Comparison of ENCODE assay signal across 1 cellular context in genomic region chr5:43193171-43193951, GRCh38.
TF ChIP-seq lines count a peak whose summit lies in the region.

No MANE protein-coding gene starts in this region.

TF ChIP-seq in HEK293, 187 proteins besides CTCF, POLR2A, EP300 and RAD21 (continued from another document and continues in another):
- 0 out of 2 replicates have a peak, but pooled peaks have one; percentile 16 for TF ChIP-seq ZNF184 (tag by site-specific recombination; IDR thresholded peaks at IDR 0.05)
- TF ChIP-seq KLF16 (tag by site-specific recombination; IDR thresholded peaks at IDR 0.05) = no peak
- TF ChIP-seq SP2 (tag by site-specific recombination; IDR thresholded peaks at IDR 0.05) = peak; percentile 73
- TF ChIP-seq ZNF335 (tag by site-specific recombination; conservative IDR thresholded peaks at IDR 0.05) = peak; percentile 60
- TF ChIP-seq ZFP69B (tag by site-specific recombination; IDR thresholded peaks at IDR 0.05) = peak; percentile 79
- TF ChIP-seq ZNF549 (tag by site-specific recombination; IDR thresholded peaks at IDR 0.05) = no peak
- peak; percentile 72 for TF ChIP-seq SP7 (tag by site-specific recombination; IDR thresholded peaks at IDR 0.05)
- TF ChIP-seq TCF7L2 (IDR thresholded peaks at IDR 0.05; ENCODE audit: borderline replicate concordance, low read depth, low read length) = no peak
- TF ChIP-seq GLI4 (tag by site-specific recombination; IDR thresholded peaks at IDR 0.05) = peak; percentile 58; the same call in 1 of the 2 replicates
- peak; percentile 72 for TF ChIP-seq ZEB2 (tag by site-specific recombination; IDR thresholded peaks at IDR 0.05)
- peak; percentile 46; the same call in 1 of the 2 replicates for TF ChIP-seq BCL11B (tag by site-specific recombination; IDR thresholded peaks at IDR 0.05; ENCODE audit: low read depth)
- TF ChIP-seq ZNF354C (tag by site-specific recombination; IDR thresholded peaks at IDR 0.05; ENCODE audit: borderline replicate concordance, low read depth) = no peak
- TF ChIP-seq ZNF391 (tag by site-specific recombination; IDR thresholded peaks at IDR 0.05; ENCODE audit: borderline replicate concordance, low read depth) = peak; percentile 93
- TF ChIP-seq ZNF629 (tag by site-specific recombination; IDR thresholded peaks at IDR 0.05) = peak; percentile 58
- TF ChIP-seq SCRT1 (tag by site-specific recombination; IDR thresholded peaks at IDR 0.05; ENCODE audit: borderline replicate concordance) = 0 out of 2 replicates have a peak, but pooled peaks have one; percentile 9
- peak; percentile 46; the same call in 1 of the 2 replicates for TF ChIP-seq ZNF133 (tag by site-specific recombination; IDR thresholded peaks at IDR 0.05)
- TF ChIP-seq ZBTB7A (tag by site-specific recombination; IDR thresholded peaks at IDR 0.05; ENCODE audit: low read depth) = no peak
- no peak for TF ChIP-seq ZBTB8A (tag by site-specific recombination; IDR thresholded peaks at IDR 0.05)
- no peak for TF ChIP-seq ZIC2 (tag by site-specific recombination; IDR thresholded peaks at IDR 0.05)
- no peak for TF ChIP-seq ZNF561 (tag by site-specific recombination; IDR thresholded peaks at IDR 0.05; ENCODE audit: borderline replicate concordance)
- 0 out of 2 replicates have a peak, but pooled peaks have one; percentile 17 for TF ChIP-seq ZNF138 (tag by site-specific recombination; IDR thresholded peaks at IDR 0.05; ENCODE audit: borderline replicate concordance)
- TF ChIP-seq HOXA7 (CRISPR knock-in tag; IDR thresholded peaks at IDR 0.05; ENCODE audit: borderline replicate concordance) = no peak
- TF ChIP-seq, protein P1, sequence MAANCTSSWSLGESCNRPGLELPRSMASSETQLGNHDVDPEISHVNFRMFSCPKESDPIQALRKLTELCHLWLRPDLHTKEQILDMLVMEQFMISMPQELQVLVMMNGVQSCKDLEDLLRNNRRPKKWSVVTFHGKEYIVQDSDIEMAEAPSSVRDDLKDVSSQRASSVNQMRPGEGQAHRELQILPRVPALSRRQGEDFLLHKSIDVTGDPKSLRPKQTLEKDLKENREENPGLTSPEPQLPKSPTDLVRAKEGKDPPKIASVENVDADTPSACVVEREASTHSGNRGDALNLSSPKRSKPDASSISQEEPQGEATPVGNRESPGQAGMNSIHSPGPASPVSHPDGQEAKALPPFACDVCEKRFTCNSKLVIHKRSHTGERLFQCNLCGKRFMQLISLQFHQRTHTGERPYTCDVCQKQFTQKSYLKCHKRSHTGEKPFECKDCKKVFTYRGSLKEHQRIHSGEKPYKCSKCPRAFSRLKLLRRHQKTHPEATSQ (tag by site-specific recombination; IDR thresholded peaks at IDR 0.05) = peak; percentile 53; the same call in 1 of the 2 replicates
- peak; percentile 33; the same call in 1 of the 2 replicates for TF ChIP-seq GFI1B (tag by site-specific recombination; IDR thresholded peaks at IDR 0.05)
- peak; percentile 64 for TF ChIP-seq BCL6B (tag by site-specific recombination; IDR thresholded peaks at IDR 0.05)
- TF ChIP-seq, protein P2, sequence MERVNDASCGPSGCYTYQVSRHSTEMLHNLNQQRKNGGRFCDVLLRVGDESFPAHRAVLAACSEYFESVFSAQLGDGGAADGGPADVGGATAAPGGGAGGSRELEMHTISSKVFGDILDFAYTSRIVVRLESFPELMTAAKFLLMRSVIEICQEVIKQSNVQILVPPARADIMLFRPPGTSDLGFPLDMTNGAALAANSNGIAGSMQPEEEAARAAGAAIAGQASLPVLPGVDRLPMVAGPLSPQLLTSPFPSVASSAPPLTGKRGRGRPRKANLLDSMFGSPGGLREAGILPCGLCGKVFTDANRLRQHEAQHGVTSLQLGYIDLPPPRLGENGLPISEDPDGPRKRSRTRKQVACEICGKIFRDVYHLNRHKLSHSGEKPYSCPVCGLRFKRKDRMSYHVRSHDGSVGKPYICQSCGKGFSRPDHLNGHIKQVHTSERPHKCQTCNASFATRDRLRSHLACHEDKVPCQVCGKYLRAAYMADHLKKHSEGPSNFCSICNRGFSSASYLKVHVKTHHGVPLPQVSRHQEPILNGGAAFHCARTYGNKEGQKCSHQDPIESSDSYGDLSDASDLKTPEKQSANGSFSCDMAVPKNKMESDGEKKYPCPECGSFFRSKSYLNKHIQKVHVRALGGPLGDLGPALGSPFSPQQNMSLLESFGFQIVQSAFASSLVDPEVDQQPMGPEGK (tag by site-specific recombination; IDR thresholded peaks at IDR 0.05) = peak; percentile 90
- TF ChIP-seq, protein P3, sequence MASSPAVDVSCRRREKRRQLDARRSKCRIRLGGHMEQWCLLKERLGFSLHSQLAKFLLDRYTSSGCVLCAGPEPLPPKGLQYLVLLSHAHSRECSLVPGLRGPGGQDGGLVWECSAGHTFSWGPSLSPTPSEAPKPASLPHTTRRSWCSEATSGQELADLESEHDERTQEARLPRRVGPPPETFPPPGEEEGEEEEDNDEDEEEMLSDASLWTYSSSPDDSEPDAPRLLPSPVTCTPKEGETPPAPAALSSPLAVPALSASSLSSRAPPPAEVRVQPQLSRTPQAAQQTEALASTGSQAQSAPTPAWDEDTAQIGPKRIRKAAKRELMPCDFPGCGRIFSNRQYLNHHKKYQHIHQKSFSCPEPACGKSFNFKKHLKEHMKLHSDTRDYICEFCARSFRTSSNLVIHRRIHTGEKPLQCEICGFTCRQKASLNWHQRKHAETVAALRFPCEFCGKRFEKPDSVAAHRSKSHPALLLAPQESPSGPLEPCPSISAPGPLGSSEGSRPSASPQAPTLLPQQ (tag by site-specific recombination; IDR thresholded peaks at IDR 0.05) = peak; percentile 72
- peak; percentile 73 for TF ChIP-seq YY2 (tag by site-specific recombination; IDR thresholded peaks at IDR 0.05)
- TF ChIP-seq ZNF596 (tag by site-specific recombination; IDR thresholded peaks at IDR 0.05) = no peak
- TF ChIP-seq, protein P4, sequence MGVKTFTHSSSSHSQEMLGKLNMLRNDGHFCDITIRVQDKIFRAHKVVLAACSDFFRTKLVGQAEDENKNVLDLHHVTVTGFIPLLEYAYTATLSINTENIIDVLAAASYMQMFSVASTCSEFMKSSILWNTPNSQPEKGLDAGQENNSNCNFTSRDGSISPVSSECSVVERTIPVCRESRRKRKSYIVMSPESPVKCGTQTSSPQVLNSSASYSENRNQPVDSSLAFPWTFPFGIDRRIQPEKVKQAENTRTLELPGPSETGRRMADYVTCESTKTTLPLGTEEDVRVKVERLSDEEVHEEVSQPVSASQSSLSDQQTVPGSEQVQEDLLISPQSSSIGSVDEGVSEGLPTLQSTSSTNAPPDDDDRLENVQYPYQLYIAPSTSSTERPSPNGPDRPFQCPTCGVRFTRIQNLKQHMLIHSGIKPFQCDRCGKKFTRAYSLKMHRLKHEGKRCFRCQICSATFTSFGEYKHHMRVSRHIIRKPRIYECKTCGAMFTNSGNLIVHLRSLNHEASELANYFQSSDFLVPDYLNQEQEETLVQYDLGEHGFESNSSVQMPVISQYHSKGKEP (tag by site-specific recombination; IDR thresholded peaks at IDR 0.05) = no peak
- TF ChIP-seq INSM2 (tag by site-specific recombination; IDR thresholded peaks at IDR 0.05) = peak; percentile 61; the same call in 1 of the 2 replicates
- TF ChIP-seq ZNF843 (tag by site-specific recombination; IDR thresholded peaks at IDR 0.05) = 0 out of 2 replicates have a peak, but pooled peaks have one; percentile 31
- TF ChIP-seq, protein P5, sequence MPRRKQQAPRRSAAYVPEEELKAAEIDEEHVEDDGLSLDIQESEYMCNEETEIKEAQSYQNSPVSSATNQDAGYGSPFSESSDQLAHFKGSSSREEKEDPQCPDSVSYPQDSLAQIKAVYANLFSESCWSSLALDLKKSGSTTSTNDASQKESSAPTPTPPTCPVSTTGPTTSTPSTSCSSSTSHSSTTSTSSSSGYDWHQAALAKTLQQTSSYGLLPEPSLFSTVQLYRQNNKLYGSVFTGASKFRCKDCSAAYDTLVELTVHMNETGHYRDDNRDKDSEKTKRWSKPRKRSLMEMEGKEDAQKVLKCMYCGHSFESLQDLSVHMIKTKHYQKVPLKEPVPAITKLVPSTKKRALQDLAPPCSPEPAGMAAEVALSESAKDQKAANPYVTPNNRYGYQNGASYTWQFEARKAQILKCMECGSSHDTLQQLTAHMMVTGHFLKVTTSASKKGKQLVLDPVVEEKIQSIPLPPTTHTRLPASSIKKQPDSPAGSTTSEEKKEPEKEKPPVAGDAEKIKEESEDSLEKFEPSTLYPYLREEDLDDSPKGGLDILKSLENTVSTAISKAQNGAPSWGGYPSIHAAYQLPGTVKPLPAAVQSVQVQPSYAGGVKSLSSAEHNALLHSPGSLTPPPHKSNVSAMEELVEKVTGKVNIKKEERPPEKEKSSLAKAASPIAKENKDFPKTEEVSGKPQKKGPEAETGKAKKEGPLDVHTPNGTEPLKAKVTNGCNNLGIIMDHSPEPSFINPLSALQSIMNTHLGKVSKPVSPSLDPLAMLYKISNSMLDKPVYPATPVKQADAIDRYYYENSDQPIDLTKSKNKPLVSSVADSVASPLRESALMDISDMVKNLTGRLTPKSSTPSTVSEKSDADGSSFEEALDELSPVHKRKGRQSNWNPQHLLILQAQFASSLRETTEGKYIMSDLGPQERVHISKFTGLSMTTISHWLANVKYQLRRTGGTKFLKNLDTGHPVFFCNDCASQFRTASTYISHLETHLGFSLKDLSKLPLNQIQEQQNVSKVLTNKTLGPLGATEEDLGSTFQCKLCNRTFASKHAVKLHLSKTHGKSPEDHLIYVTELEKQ (tag by site-specific recombination; IDR thresholded peaks at IDR 0.05; ENCODE audit: borderline replicate concordance) = peak; percentile 64; the same call in 1 of the 2 replicates
- TF ChIP-seq TRIM28 (IDR thresholded peaks at IDR 0.05; ENCODE audit: borderline replicate concordance, low read length) = no peak
- TF ChIP-seq SP3 (tag by site-specific recombination; IDR thresholded peaks at IDR 0.05) = peak; percentile 53
- TF ChIP-seq, protein P6, sequence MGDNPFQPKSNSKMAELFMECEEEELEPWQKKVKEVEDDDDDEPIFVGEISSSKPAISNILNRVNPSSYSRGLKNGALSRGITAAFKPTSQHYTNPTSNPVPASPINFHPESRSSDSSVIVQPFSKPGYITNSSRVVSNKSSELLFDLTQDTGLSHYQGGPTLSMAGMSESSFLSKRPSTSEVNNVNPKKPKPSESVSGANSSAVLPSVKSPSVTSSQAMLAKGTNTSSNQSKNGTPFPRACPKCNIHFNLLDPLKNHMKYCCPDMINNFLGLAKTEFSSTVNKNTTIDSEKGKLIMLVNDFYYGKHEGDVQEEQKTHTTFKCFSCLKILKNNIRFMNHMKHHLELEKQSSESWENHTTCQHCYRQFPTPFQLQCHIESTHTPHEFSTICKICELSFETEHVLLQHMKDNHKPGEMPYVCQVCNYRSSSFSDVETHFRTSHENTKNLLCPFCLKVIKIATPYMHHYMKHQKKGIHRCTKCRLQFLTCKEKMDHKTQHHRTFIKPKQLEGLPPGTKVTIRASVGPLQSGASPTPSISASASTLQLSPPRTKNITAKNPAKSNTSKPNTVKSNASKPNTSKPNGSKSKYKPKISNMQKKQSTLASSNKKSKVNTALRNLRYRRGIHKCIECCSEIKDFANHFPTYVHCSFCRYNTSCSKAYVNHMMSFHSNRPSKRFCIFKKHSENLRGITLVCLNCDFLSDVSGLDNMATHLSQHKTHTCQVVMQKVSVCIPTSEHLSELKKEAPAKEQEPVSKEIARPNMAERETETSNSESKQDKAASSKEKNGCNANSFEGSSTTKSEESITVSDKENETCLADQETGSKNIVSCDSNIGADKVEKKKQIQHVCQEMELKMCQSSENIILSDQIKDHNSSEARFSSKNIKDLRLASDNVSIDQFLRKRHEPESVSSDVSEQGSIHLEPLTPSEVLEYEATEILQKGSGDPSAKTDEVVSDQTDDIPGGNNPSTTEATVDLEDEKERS (tag by site-specific recombination; IDR thresholded peaks at IDR 0.05) = no peak; the same call in 1 of the 2 replicates
- no peak for TF ChIP-seq ZNF621 (tag by site-specific recombination; IDR thresholded peaks at IDR 0.05)
- TF ChIP-seq, protein P7, sequence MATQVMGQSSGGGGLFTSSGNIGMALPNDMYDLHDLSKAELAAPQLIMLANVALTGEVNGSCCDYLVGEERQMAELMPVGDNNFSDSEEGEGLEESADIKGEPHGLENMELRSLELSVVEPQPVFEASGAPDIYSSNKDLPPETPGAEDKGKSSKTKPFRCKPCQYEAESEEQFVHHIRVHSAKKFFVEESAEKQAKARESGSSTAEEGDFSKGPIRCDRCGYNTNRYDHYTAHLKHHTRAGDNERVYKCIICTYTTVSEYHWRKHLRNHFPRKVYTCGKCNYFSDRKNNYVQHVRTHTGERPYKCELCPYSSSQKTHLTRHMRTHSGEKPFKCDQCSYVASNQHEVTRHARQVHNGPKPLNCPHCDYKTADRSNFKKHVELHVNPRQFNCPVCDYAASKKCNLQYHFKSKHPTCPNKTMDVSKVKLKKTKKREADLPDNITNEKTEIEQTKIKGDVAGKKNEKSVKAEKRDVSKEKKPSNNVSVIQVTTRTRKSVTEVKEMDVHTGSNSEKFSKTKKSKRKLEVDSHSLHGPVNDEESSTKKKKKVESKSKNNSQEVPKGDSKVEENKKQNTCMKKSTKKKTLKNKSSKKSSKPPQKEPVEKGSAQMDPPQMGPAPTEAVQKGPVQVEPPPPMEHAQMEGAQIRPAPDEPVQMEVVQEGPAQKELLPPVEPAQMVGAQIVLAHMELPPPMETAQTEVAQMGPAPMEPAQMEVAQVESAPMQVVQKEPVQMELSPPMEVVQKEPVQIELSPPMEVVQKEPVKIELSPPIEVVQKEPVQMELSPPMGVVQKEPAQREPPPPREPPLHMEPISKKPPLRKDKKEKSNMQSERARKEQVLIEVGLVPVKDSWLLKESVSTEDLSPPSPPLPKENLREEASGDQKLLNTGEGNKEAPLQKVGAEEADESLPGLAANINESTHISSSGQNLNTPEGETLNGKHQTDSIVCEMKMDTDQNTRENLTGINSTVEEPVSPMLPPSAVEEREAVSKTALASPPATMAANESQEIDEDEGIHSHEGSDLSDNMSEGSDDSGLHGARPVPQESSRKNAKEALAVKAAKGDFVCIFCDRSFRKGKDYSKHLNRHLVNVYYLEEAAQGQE (tag by site-specific recombination; IDR thresholded peaks at IDR 0.05) = peak; percentile 55
- 0 out of 2 replicates have a peak, but pooled peaks have one; percentile 23 for TF ChIP-seq ZNF146 (tag by site-specific recombination; IDR thresholded peaks at IDR 0.05)
